Comparison of ENCODE assay signal across 24 cellular contexts in genomic region chr2:100064165-100064564, GRCh38.
DNase-seq lines count a peak whose midpoint lies in the region; ATAC-seq and TF ChIP-seq lines count a peak whose summit lies in the region.
"Had no signal": no experiment of that assay in that cellular context is flagged by ENCODE, and none has a peak within 500 bp of the region (broad histone marks: within the 10 kb centered on the region; RNA-seq: fewer than 3 reads in every experiment).

No MANE protein-coding gene starts in this region.

- POLR2A ChIA-PET in activated CD4-positive, alpha-beta memory T cell treated with anti-CD3 and anti-CD28 coated beads for 36 hours (lab: Charles Lee): no interaction called here
- POLR2A ChIA-PET in activated CD4-positive, alpha-beta memory T cell treated with anti-CD3 and anti-CD28 coated beads, Interleukin-2, amount 10 ng/mL, durations not matched to agents 7 days and 5 days (lab: Charles Lee): no interaction called here

- H3K9ac ChIP-seq in mammary epithelial cell (ENCODE audit: insufficient read depth, low read length): no peak overlapping the region

- peaks cover 30% of the 10 kb centered on the region for H3K4me1 Mint-ChIP-seq in activated CD4-positive, alpha-beta memory T cell treated with anti-CD3 and anti-CD28 coated beads for 36 hours (ENCODE audit: low read depth)
- H3K4me1 Mint-ChIP-seq in activated CD4-positive, alpha-beta memory T cell treated with anti-CD3 and anti-CD28 coated beads, Interleukin-2, amount 10 ng/mL, durations not matched to agents 7 days and 5 days: peaks cover 6% of the 10 kb centered on the region
- peaks cover 21% of the 10 kb centered on the region for H3K4me1 Mint-ChIP-seq in activated T-helper 17 cell treated with anti-CD3 and anti-CD28 coated beads, Interleukin-2, amount 50 U/mL, for 72 hours

- no peaks in the 10 kb centered on the region for H3K4me1 ChIP-seq in mammary epithelial cell (ENCODE audit: insufficient read depth, low read length)
- H3K4me1 ChIP-seq: BE2C had no signal

- H2AFZ ChIP-seq in mammary epithelial cell (ENCODE audit: low read depth, low read length): no peak overlapping the region

- H3K27ac ChIP-seq in 22Rv1: peak overlapping the region; percentile 99
- no peak overlapping the region for H3K27ac ChIP-seq in mammary epithelial cell (ENCODE audit: insufficient read depth, low read depth, low read length)

- DNase-seq in activated CD4-positive, alpha-beta memory T cell treated with anti-CD3 and anti-CD28 coated beads for 36 hours: no peak
- no peak for DNase-seq in activated CD4-positive, alpha-beta memory T cell treated with anti-CD3 and anti-CD28 coated beads, Interleukin-2, amount 10 ng/mL, durations not matched to agents 7 days and 5 days
- peak; percentile 39 for DNase-seq in GM06990 (ENCODE audit: extremely low read depth, insufficient read length)
- no peak for DNase-seq in mammary epithelial cell
- DNase-seq in HT-29 (ENCODE audit: low spot score): no peak
- DNase-seq in NCI-H2081 treated with DMSO at 0.1 percent for 48 hours (lab: John Stamatoyannopoulos, UW): no peak
- DNase-seq: BE2C; CD4-positive, CD25-positive, alpha-beta regulatory T cell; COR-L47; DMS 273 treated with DMSO at 0.1 percent for 48 hours; DMS79 treated with DMSO at 0.1 percent for 48 hours; IMR-90; Karpas-422; MV-4-11; NCI-H1105 treated with DMSO at 0.1 percent for 48 hours; NCI-H2029 treated with DMSO at 0.1 percent for 48 hours; NCI-H2171; NCI-H345; NCI-H524; PC-3; RPMI8226; SHP77 had no signal

- no TSS peak for BruUV-seq in mammary epithelial cell (replicated peaks; lab: Mats Ljungman, UMichigan)

- H3K27ac Mint-ChIP-seq in activated CD4-positive, alpha-beta memory T cell treated with anti-CD3 and anti-CD28 coated beads for 36 hours: peak overlapping the region; percentile 26
- H3K27ac Mint-ChIP-seq in activated CD4-positive, alpha-beta memory T cell treated with anti-CD3 and anti-CD28 coated beads, Interleukin-2, amount 10 ng/mL, durations not matched to agents 7 days and 5 days: no peak overlapping the region
- H3K27ac Mint-ChIP-seq in activated T-helper 17 cell treated with anti-CD3 and anti-CD28 coated beads, Interleukin-2, amount 50 U/mL, for 72 hours: peak overlapping the region; percentile 49

- H3K27me3 ChIP-seq in GM06990 (replicated peaks; ENCODE audit: control insufficient read depth, insufficient read depth, low read length) (no peaks in the 10 kb centered on the region), mammary epithelial cell (ENCODE audit: insufficient read depth, low read length) (peaks cover 3% of the 10 kb centered on the region)
- H3K27me3 ChIP-seq: BE2C had no signal

- dilution Hi-C loops in mammary epithelial cell (cut with HindIII; ENCODE audit: low sequenced_read_pairs): no loop called here

- TF ChIP-seq CTCF in 22Rv1 (IDR thresholded peaks at IDR 0.05) (no peak), GM06990 (IDR thresholded peaks at IDR 0.05; ENCODE audit: insufficient read depth, low read length, poor library complexity, severe bottlenecking) (no peak), mammary epithelial cell (conservative IDR thresholded peaks at IDR 0.05 in 1 of 2, IDR thresholded peaks at IDR 0.05 in 1 of 2; ENCODE audit: extremely low read depth in 1 of 2, insufficient read depth in 1 of 2, low read depth in 1 of 2, low read length in 2 of 2) (no peak)

- WGBS in mammary epithelial cell (ENCODE audit: low coverage, missing lambda C conversion rate): 82% methylated on average over 2 of the region's 2 CpGs

- peak; percentile 53 for ATAC-seq in activated T-helper 17 cell treated with anti-CD3 and anti-CD28 coated beads, Interleukin-2, amount 50 U/mL, for 72 hours (replicated peaks)
- ATAC-seq: PC-3 had no signal

- H3K9me3 Mint-ChIP-seq in activated CD4-positive, alpha-beta memory T cell treated with anti-CD3 and anti-CD28 coated beads for 36 hours: peaks cover 2% of the 10 kb centered on the region
- peaks cover 3% of the 10 kb centered on the region for H3K9me3 Mint-ChIP-seq in activated CD4-positive, alpha-beta memory T cell treated with anti-CD3 and anti-CD28 coated beads, Interleukin-2, amount 10 ng/mL, durations not matched to agents 7 days and 5 days
- peaks cover 4% of the 10 kb centered on the region for H3K9me3 Mint-ChIP-seq in activated T-helper 17 cell treated with anti-CD3 and anti-CD28 coated beads, Interleukin-2, amount 50 U/mL, for 72 hours

- no peak overlapping the region for H3K4me3 Mint-ChIP-seq in activated CD4-positive, alpha-beta memory T cell treated with anti-CD3 and anti-CD28 coated beads for 36 hours
- H3K4me3 Mint-ChIP-seq in activated CD4-positive, alpha-beta memory T cell treated with anti-CD3 and anti-CD28 coated beads, Interleukin-2, amount 10 ng/mL, durations not matched to agents 7 days and 5 days: no peak overlapping the region
- peak overlapping the region; percentile 20 for H3K4me3 Mint-ChIP-seq in activated T-helper 17 cell treated with anti-CD3 and anti-CD28 coated beads, Interleukin-2, amount 50 U/mL, for 72 hours
- H3K4me3 Mint-ChIP-seq: CD4-positive, CD25-positive, alpha-beta regulatory T cell had no signal

- no peaks in the 10 kb centered on the region for H3K79me2 ChIP-seq in mammary epithelial cell (ENCODE audit: insufficient read depth, low read length)

- no peaks in the 10 kb centered on the region for H3K9me3 ChIP-seq in mammary epithelial cell (replicated peaks; ENCODE audit: insufficient read depth, low read length)
- H3K9me3 ChIP-seq: BE2C had no signal

- CTCF ChIA-PET in activated CD4-positive, alpha-beta memory T cell treated with anti-CD3 and anti-CD28 coated beads for 36 hours (lab: Charles Lee): no interaction called here
- CTCF ChIA-PET in activated CD4-positive, alpha-beta memory T cell treated with anti-CD3 and anti-CD28 coated beads, Interleukin-2, amount 10 ng/mL, durations not matched to agents 7 days and 5 days (lab: Charles Lee): no interaction called here
- CTCF ChIA-PET in mammary epithelial cell (lab: Charles Lee; ENCODE audit: low non-redundant PET): no interaction called here

- in situ Hi-C loops in mammary epithelial cell (cut with MboI; ENCODE audit: low sequenced_read_pairs in 2 of 2): no loop called here

- no peaks in the 10 kb centered on the region for H3K36me3 Mint-ChIP-seq in activated CD4-positive, alpha-beta memory T cell treated with anti-CD3 and anti-CD28 coated beads for 36 hours
- no peaks in the 10 kb centered on the region for H3K36me3 Mint-ChIP-seq in activated CD4-positive, alpha-beta memory T cell treated with anti-CD3 and anti-CD28 coated beads, Interleukin-2, amount 10 ng/mL, durations not matched to agents 7 days and 5 days (ENCODE audit: low read depth)
- H3K36me3 Mint-ChIP-seq in activated T-helper 17 cell treated with anti-CD3 and anti-CD28 coated beads, Interleukin-2, amount 50 U/mL, for 72 hours (ENCODE audit: low read depth): no peaks in the 10 kb centered on the region

- no peak overlapping the region for H3K4me2 ChIP-seq in mammary epithelial cell (ENCODE audit: insufficient read depth, low read depth, low read length)

- no peaks in the 10 kb centered on the region for H3K36me3 ChIP-seq in GM06990 (ENCODE audit: control insufficient read depth, insufficient read depth, low read length)
- no peaks in the 10 kb centered on the region for H3K36me3 ChIP-seq in mammary epithelial cell (ENCODE audit: insufficient read depth, low read length)
- H3K36me3 ChIP-seq: BE2C had no signal

- H3K4me3 ChIP-seq in GM06990 (replicated peaks; ENCODE audit: low read depth, low read length) (no peak overlapping the region), mammary epithelial cell (replicated peaks in 1 of 3; ENCODE audit: insufficient read depth in 1 of 3, low read depth in 2 of 3, low read length in 3 of 3) (no peak overlapping the region)

- peaks cover 14% of the 10 kb centered on the region for H3K27me3 Mint-ChIP-seq in activated CD4-positive, alpha-beta memory T cell treated with anti-CD3 and anti-CD28 coated beads for 36 hours
- H3K27me3 Mint-ChIP-seq in activated CD4-positive, alpha-beta memory T cell treated with anti-CD3 and anti-CD28 coated beads, Interleukin-2, amount 10 ng/mL, durations not matched to agents 7 days and 5 days: peaks cover 16% of the 10 kb centered on the region
- H3K27me3 Mint-ChIP-seq in activated T-helper 17 cell treated with anti-CD3 and anti-CD28 coated beads, Interleukin-2, amount 50 U/mL, for 72 hours: peaks cover 17% of the 10 kb centered on the region

- intact Hi-C loops in activated CD4-positive, alpha-beta memory T cell treated with anti-CD3 and anti-CD28 coated beads for 36 hours (cut with micrococcal nuclease): loop anchor here (1.0 kb wide), 1 partner anchor 72 kb away; no protein-coding TSS in a partner anchor
- intact Hi-C loops in mammary epithelial cell (cut with micrococcal nuclease): no loop called here

- no peaks in the 10 kb centered on the region for H4K20me1 ChIP-seq in mammary epithelial cell (ENCODE audit: insufficient read depth, low read length)
